23 cellular contexts compared by ENCODE assay signal in the genomic region with DNA sequence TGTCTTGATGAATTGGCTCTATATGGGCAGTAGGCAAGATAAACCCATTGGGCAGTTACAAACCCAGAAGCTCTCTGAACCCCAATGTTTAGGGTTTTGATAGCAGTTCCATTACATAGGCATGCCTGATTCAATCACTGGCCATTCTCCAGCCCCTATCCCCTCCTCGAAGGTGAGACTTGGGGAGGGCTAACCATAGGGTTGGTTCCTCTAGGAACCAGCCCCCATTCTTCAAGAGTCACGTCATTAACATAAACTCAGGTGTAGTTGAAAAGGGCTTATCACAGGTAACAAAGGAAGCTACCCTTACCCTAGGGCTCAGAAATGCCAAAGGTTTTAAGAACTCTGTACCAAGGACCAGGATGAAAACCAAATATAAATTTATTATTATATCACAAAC.
"Had no signal": no experiment of that assay in that cellular context is flagged by ENCODE, and none has a peak within 500 bp of the region (broad histone marks: within the 10 kb centered on the region; RNA-seq: fewer than 3 reads in every experiment).

No MANE protein-coding gene starts in this region.

- H3K4me3 Mint-ChIP-seq: effector memory CD8-positive, alpha-beta T cell; natural killer cell; stimulated activated effector memory CD8-positive, alpha-beta T cell treated with anti-CD3 and anti-CD28 coated beads, Interleukin-12 subunit alpha, Interleukin-12 subunit beta, amount 100 ng/mL, for 72 hours; type B pancreatic cell had no signal

- H3K4me1 ChIP-seq: heart left ventricle, lower lobe of right lung, psoas muscle, sigmoid colon, testis had no signal

- H3K4me2 ChIP-seq: hepatocyte had no signal

- H3K9me3 ChIP-seq: ovary, psoas muscle, testis had no signal

- ATAC-seq: effector memory CD8-positive, alpha-beta T cell; foreskin keratinocyte; gastroesophageal sphincter; heart left ventricle; left ventricle myocardium superior; lower lobe of right lung; natural killer cell; psoas muscle; right cardiac atrium; stimulated activated effector memory CD8-positive, alpha-beta T cell treated with anti-CD3 and anti-CD28 coated beads, Interleukin-12 subunit alpha, Interleukin-12 subunit beta, amount 100 ng/mL, for 72 hours had no signal

- H3K27me3 Mint-ChIP-seq: effector memory CD8-positive, alpha-beta T cell; type B pancreatic cell had no signal

- H2AFZ ChIP-seq: hepatocyte had no signal

- H3K27me3 ChIP-seq: gastroesophageal sphincter, heart left ventricle, hepatocyte, ovary, sigmoid colon, testis, tibial artery had no signal

- H3K36me3 Mint-ChIP-seq: natural killer cell; stimulated activated effector memory CD8-positive, alpha-beta T cell treated with anti-CD3 and anti-CD28 coated beads, Interleukin-12 subunit alpha, Interleukin-12 subunit beta, amount 100 ng/mL, for 72 hours had no signal

- H3K36me3 ChIP-seq: gastroesophageal sphincter, heart left ventricle, lower lobe of right lung, ovary, sigmoid colon, tibial artery had no signal

- H3K4me3 ChIP-seq: gastroesophageal sphincter, heart left ventricle, hepatocyte, lower lobe of right lung, ovary, psoas muscle, sigmoid colon, testis, tibial artery had no signal

- H3K27ac Mint-ChIP-seq: effector memory CD8-positive, alpha-beta T cell; natural killer cell; stimulated activated effector memory CD8-positive, alpha-beta T cell treated with anti-CD3 and anti-CD28 coated beads, Interleukin-12 subunit alpha, Interleukin-12 subunit beta, amount 100 ng/mL, for 72 hours; type B pancreatic cell had no signal

- H3K4me1 Mint-ChIP-seq: natural killer cell; stimulated activated effector memory CD8-positive, alpha-beta T cell treated with anti-CD3 and anti-CD28 coated beads, Interleukin-12 subunit alpha, Interleukin-12 subunit beta, amount 100 ng/mL, for 72 hours had no signal

- H3K27ac ChIP-seq: foreskin keratinocyte, gastroesophageal sphincter, heart left ventricle, hepatocyte, lower lobe of right lung, ovary, psoas muscle, sigmoid colon, testis, tibial artery had no signal

- H3K79me2 ChIP-seq: hepatocyte had no signal

- DNase-seq: cortex of kidney; effector memory CD8-positive, alpha-beta T cell; foreskin keratinocyte; heart left ventricle; left ventricle myocardium superior; lower lobe of right lung; natural killer cell; occipital lobe; ovary; posterior cingulate gyrus; psoas muscle; sigmoid colon; stimulated activated CD4-positive, alpha-beta T cell treated with anti-CD3 and anti-CD28 coated beads, Interleukin-2, amount 100 ng/mL, for 24 hours; stimulated activated CD4-positive, alpha-beta T cell treated with anti-CD3 and anti-CD28 coated beads, Interleukin-4, amount 100 ng/mL, for 24 hours; stimulated activated naive CD4-positive, alpha-beta T cell treated with Interleukin-2 at 50 U/mL for 16 hours; substantia nigra; testis; tibial artery had no signal
